ENCODE assay signal across 13 cellular contexts in genomic region chr10:497898-498451, GRCh38.
"Had no signal": no experiment of that assay in that cellular context is flagged by ENCODE, and none has a peak within 500 bp of the region (broad histone marks: within the 10 kb centered on the region; RNA-seq: fewer than 3 reads in every experiment).

No MANE protein-coding gene starts in this region.

- H3K36me3 ChIP-seq: tibial nerve had no signal

- H3K27me3 ChIP-seq: body of pancreas, tibial nerve had no signal

- H3K4me3 ChIP-seq: body of pancreas, tibial nerve had no signal

- H3K9me3 ChIP-seq: body of pancreas, tibial nerve had no signal

- H3K27ac ChIP-seq: body of pancreas had no signal

- DNase-seq: activated CD4-positive, alpha-beta T cell treated with anti-CD3 and anti-CD28 coated beads, Interleukin-2, amount 50 U/mL, for 4 hours; activated CD4-positive, CD25-positive, alpha-beta regulatory T cell treated with anti-CD3 and anti-CD28 coated beads, Interleukin-2, amount 50 U/mL, for 72 hours; activated T-cell treated with anti-CD3 and anti-CD28 coated beads, Interleukin-2, amount 50 U/mL, for 24 hours; amniotic stem cell; body of pancreas; cortex of kidney; effector CD8-positive, alpha-beta T cell; small intestine had no signal

- H3K9me3 Mint-ChIP-seq: activated naive CD4-positive, alpha-beta T cell treated with anti-CD3 and anti-CD28 coated beads, Interleukin-2, amount 50 U/mL, for 72 hours; activated T-cell treated with anti-CD3 and anti-CD28 coated beads, Interleukin-2, amount 50 U/mL, for 24 hours; central memory CD8-positive, alpha-beta T cell; nephron; stimulated activated effector memory CD8-positive, alpha-beta T cell treated with anti-CD3 and anti-CD28 coated beads, Interleukin-12 subunit alpha, Interleukin-12 subunit beta, amount 100 ng/mL, for 72 hours had no signal

- H3K27ac Mint-ChIP-seq: activated naive CD4-positive, alpha-beta T cell treated with anti-CD3 and anti-CD28 coated beads, Interleukin-2, amount 50 U/mL, for 72 hours; activated T-cell treated with anti-CD3 and anti-CD28 coated beads, Interleukin-2, amount 50 U/mL, for 24 hours; nephron; stimulated activated effector memory CD8-positive, alpha-beta T cell treated with anti-CD3 and anti-CD28 coated beads, Interleukin-12 subunit alpha, Interleukin-12 subunit beta, amount 100 ng/mL, for 72 hours had no signal

- ATAC-seq: activated naive CD4-positive, alpha-beta T cell treated with anti-CD3 and anti-CD28 coated beads, Interleukin-2, amount 50 U/mL, for 72 hours; body of pancreas; stimulated activated effector memory CD8-positive, alpha-beta T cell treated with anti-CD3 and anti-CD28 coated beads, Interleukin-12 subunit alpha, Interleukin-12 subunit beta, amount 100 ng/mL, for 72 hours had no signal

- H3K4me3 Mint-ChIP-seq: activated T-cell treated with anti-CD3 and anti-CD28 coated beads, Interleukin-2, amount 50 U/mL, for 24 hours; central memory CD8-positive, alpha-beta T cell; stimulated activated effector memory CD8-positive, alpha-beta T cell treated with anti-CD3 and anti-CD28 coated beads, Interleukin-12 subunit alpha, Interleukin-12 subunit beta, amount 100 ng/mL, for 72 hours had no signal

- H3K36me3 Mint-ChIP-seq: stimulated activated effector memory CD8-positive, alpha-beta T cell treated with anti-CD3 and anti-CD28 coated beads, Interleukin-12 subunit alpha, Interleukin-12 subunit beta, amount 100 ng/mL, for 72 hours had no signal

- H3K4me1 ChIP-seq: body of pancreas had no signal
